Comparison of ENCODE assay signal across 1 cellular context in genomic region chr20:36182604-36183154, GRCh38.
A peak's percentile ranks its signal among the peaks of the same experiment; 100 is the strongest.
TF ChIP-seq lines count a peak whose summit lies in the region.

No MANE protein-coding gene starts in this region.

TF ChIP-seq in HepG2, 621 proteins besides CTCF, POLR2A, EP300 and RAD21 (continued from another document):
- peak; percentile 64; the same call in 1 of the 2 replicates for TF ChIP-seq HIC2 (CRISPR knock-in tag; IDR thresholded peaks at IDR 0.05; ENCODE audit: low read depth)
- 0 out of 2 replicates have a peak, but pooled peaks have one; percentile 50 for TF ChIP-seq NAIF1 (CRISPR knock-in tag; IDR thresholded peaks at IDR 0.05; ENCODE audit: borderline replicate concordance)
- peak; percentile 28; the same call in 1 of the 2 replicates for TF ChIP-seq ZBTB44 (CRISPR knock-in tag; IDR thresholded peaks at IDR 0.05)
- TF ChIP-seq ZNF614 (CRISPR knock-in tag; IDR thresholded peaks at IDR 0.05; ENCODE audit: borderline replicate concordance), result 0 out of 2 replicates have a peak, but pooled peaks have one; percentile 1
- no peak for TF ChIP-seq PLSCR1 (CRISPR knock-in tag; IDR thresholded peaks at IDR 0.05; ENCODE audit: borderline replicate concordance)
- TF ChIP-seq POLR2AphosphoS2 (IDR thresholded peaks at IDR 0.05; ENCODE audit: low read depth, low read length), result no peak
- no peak for TF ChIP-seq TP53 (CRISPR knock-in tag; conservative IDR thresholded peaks at IDR 0.05)
